1 cellular context compared by ENCODE assay signal in the genomic region with DNA sequence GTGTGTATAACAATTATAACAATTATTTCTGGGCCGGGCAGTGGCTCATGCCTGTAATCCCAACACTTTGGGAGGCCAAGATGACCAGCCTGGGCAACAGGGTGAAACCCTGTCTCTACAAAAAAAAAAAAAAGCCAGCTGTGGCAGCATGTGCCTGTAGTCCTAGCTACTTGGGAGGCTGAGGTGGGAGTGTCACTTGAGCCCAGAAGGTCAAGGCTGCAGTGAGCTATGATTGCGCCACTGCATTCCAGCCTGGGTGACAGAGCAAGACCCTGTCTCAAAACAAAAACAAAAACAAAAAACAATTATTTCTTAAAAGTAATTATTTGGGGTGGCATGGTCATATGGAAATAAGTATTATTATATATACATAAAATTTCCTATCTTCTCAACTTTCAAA.
A peak's percentile ranks its signal among the peaks of the same experiment; 100 is the strongest.
TF ChIP-seq lines count a peak whose summit lies in the region.

No MANE protein-coding gene starts in this region.

TF ChIP-seq in HepG2, 621 proteins besides CTCF, POLR2A, EP300 and RAD21 (continued from another document):
- TF ChIP-seq RARA (CRISPR knock-in tag; IDR thresholded peaks at IDR 0.05), result peak; percentile 89
- TF ChIP-seq NR2F1 (CRISPR knock-in tag; IDR thresholded peaks at IDR 0.05), result peak; percentile 91 to 93
- TF ChIP-seq, protein P1, sequence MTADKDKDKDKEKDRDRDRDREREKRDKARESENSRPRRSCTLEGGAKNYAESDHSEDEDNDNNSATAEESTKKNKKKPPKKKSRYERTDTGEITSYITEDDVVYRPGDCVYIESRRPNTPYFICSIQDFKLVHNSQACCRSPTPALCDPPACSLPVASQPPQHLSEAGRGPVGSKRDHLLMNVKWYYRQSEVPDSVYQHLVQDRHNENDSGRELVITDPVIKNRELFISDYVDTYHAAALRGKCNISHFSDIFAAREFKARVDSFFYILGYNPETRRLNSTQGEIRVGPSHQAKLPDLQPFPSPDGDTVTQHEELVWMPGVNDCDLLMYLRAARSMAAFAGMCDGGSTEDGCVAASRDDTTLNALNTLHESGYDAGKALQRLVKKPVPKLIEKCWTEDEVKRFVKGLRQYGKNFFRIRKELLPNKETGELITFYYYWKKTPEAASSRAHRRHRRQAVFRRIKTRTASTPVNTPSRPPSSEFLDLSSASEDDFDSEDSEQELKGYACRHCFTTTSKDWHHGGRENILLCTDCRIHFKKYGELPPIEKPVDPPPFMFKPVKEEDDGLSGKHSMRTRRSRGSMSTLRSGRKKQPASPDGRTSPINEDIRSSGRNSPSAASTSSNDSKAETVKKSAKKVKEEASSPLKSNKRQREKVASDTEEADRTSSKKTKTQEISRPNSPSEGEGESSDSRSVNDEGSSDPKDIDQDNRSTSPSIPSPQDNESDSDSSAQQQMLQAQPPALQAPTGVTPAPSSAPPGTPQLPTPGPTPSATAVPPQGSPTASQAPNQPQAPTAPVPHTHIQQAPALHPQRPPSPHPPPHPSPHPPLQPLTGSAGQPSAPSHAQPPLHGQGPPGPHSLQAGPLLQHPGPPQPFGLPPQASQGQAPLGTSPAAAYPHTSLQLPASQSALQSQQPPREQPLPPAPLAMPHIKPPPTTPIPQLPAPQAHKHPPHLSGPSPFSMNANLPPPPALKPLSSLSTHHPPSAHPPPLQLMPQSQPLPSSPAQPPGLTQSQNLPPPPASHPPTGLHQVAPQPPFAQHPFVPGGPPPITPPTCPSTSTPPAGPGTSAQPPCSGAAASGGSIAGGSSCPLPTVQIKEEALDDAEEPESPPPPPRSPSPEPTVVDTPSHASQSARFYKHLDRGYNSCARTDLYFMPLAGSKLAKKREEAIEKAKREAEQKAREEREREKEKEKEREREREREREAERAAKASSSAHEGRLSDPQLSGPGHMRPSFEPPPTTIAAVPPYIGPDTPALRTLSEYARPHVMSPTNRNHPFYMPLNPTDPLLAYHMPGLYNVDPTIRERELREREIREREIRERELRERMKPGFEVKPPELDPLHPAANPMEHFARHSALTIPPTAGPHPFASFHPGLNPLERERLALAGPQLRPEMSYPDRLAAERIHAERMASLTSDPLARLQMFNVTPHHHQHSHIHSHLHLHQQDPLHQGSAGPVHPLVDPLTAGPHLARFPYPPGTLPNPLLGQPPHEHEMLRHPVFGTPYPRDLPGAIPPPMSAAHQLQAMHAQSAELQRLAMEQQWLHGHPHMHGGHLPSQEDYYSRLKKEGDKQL (CRISPR knock-in tag; IDR thresholded peaks at IDR 0.05; ENCODE audit: low read depth), result 0 out of 2 replicates have a peak, but pooled peaks have one; percentile 34
- TF ChIP-seq, protein P2, sequence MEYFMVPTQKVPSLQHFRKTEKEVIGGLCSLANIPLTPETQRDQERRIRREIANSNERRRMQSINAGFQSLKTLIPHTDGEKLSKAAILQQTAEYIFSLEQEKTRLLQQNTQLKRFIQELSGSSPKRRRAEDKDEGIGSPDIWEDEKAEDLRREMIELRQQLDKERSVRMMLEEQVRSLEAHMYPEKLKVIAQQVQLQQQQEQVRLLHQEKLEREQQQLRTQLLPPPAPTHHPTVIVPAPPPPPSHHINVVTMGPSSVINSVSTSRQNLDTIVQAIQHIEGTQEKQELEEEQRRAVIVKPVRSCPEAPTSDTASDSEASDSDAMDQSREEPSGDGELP (IDR thresholded peaks at IDR 0.05; ENCODE audit: borderline replicate concordance, low read depth), result peak; percentile 86
- peak; percentile 48; the same call in 1 of the 2 replicates for TF ChIP-seq SIX1 (CRISPR knock-in tag; IDR thresholded peaks at IDR 0.05; ENCODE audit: borderline replicate concordance)
- TF ChIP-seq, protein P3, sequence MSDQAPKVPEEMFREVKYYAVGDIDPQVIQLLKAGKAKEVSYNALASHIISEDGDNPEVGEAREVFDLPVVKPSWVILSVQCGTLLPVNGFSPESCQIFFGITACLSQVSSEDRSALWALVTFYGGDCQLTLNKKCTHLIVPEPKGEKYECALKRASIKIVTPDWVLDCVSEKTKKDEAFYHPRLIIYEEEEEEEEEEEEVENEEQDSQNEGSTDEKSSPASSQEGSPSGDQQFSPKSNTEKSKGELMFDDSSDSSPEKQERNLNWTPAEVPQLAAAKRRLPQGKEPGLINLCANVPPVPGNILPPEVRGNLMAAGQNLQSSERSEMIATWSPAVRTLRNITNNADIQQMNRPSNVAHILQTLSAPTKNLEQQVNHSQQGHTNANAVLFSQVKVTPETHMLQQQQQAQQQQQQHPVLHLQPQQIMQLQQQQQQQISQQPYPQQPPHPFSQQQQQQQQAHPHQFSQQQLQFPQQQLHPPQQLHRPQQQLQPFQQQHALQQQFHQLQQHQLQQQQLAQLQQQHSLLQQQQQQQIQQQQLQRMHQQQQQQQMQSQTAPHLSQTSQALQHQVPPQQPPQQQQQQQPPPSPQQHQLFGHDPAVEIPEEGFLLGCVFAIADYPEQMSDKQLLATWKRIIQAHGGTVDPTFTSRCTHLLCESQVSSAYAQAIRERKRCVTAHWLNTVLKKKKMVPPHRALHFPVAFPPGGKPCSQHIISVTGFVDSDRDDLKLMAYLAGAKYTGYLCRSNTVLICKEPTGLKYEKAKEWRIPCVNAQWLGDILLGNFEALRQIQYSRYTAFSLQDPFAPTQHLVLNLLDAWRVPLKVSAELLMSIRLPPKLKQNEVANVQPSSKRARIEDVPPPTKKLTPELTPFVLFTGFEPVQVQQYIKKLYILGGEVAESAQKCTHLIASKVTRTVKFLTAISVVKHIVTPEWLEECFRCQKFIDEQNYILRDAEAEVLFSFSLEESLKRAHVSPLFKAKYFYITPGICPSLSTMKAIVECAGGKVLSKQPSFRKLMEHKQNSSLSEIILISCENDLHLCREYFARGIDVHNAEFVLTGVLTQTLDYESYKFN (CRISPR knock-in tag; conservative IDR thresholded peaks at IDR 0.05), result peak; percentile 77
- peak; percentile 47; the same call in 1 of the 2 replicates for TF ChIP-seq DPF2 (CRISPR knock-in tag; IDR thresholded peaks at IDR 0.05; ENCODE audit: borderline replicate concordance, low read depth)
- peak; percentile 98 for TF ChIP-seq TEAD3 (CRISPR knock-in tag; optimal IDR thresholded peaks at IDR 0.05; ENCODE audit: borderline replicate concordance)
- peak; percentile 53; the same call in 1 of the 2 replicates for TF ChIP-seq NCOR1 (IDR thresholded peaks at IDR 0.05; ENCODE audit: borderline replicate concordance, low read length)
TF ChIP-seq in HepG2: peak in this region for 84; not testable (repeated sequence) for 537.
